1 cellular context compared by ENCODE assay signal in genomic region chr1:12158362-12159092, GRCh38.
TF ChIP-seq lines count a peak whose summit lies in the region.

No MANE protein-coding gene starts in this region.

TF ChIP-seq in H1, 55 proteins besides CTCF, POLR2A, EP300 and RAD21:
- TF ChIP-seq RFX5 (IDR thresholded peaks at IDR 0.05; ENCODE audit: borderline replicate concordance, low read depth, low read length), result no peak
- no peak for TF ChIP-seq TCF12 (IDR thresholded peaks at IDR 0.05; ENCODE audit: low read depth, low read length)
- TF ChIP-seq BCL11A (IDR thresholded peaks at IDR 0.05; ENCODE audit: low read depth in 2 of 2, low read length in 2 of 2), result no peak
- TF ChIP-seq SP2 (IDR thresholded peaks at IDR 0.05; ENCODE audit: low read length), result no peak
- TF ChIP-seq MAFK (IDR thresholded peaks at IDR 0.05; ENCODE audit: low read depth, low read length), result no peak
- no peak for TF ChIP-seq HDAC6 (IDR thresholded peaks at IDR 0.05; ENCODE audit: low read depth, low read length)
- no peak for TF ChIP-seq KDM4A (IDR thresholded peaks at IDR 0.05; ENCODE audit: low read depth, low read length, severe bottlenecking)
- TF ChIP-seq SP1 (IDR thresholded peaks at IDR 0.05; ENCODE audit: low read depth, low read length), result no peak
- TF ChIP-seq TAF1 (IDR thresholded peaks at IDR 0.05; ENCODE audit: low read depth, low read length), result no peak
- no peak for TF ChIP-seq CHD2 (IDR thresholded peaks at IDR 0.05; ENCODE audit: low read length)
